Comparison of ENCODE assay signal across 8 cellular contexts in genomic region chr19:18291019-18291524, GRCh38. TPM values are rescaled to one million over a fixed set of nuclear protein-coding genes. Genes with fewer than 3 reads are reported as not detected.
DNase-seq lines count a peak whose midpoint lies in the region; ATAC-seq and TF ChIP-seq lines count a peak whose summit lies in the region.

No MANE protein-coding gene starts in this region.

- no CpG with 5 or more reads among the region's 21 CpGs for WGBS in iPS DF 6.9 (ENCODE audit: insufficient coverage, insufficient read length)

- H3K27ac ChIP-seq in VCaP, result peak overlapping the region; percentile 96
- no peak overlapping the region for H3K27ac ChIP-seq in iPS DF 6.9 (ENCODE audit: low read length)
- H3K27ac ChIP-seq in subcutaneous abdominal adipose tissue (ENCODE audit: low read depth, low read length), result peak overlapping the region; percentile 95

- peaks cover 11% of the 10 kb centered on the region for H3K36me3 Mint-ChIP-seq in activated CD4-positive, alpha-beta T cell treated with anti-CD3 and anti-CD28 coated beads for 36 hours (ENCODE audit: low read depth)

- no peak for TF ChIP-seq CTCF in VCaP (conservative IDR thresholded peaks at IDR 0.05)

- no peaks in the 10 kb centered on the region for H3K27me3 Mint-ChIP-seq in activated CD4-positive, alpha-beta T cell treated with anti-CD3 and anti-CD28 coated beads for 36 hours

- CTCF ChIA-PET in activated CD4-positive, alpha-beta T cell treated with anti-CD3 and anti-CD28 coated beads for 36 hours (lab: Charles Lee), result interaction anchor here (0.7 to 2.2 kb wide), 5 partner anchors 12 to 32 kb away, joined by 3 to 11 read pairs (median 4); partner anchors contain the start of gene LSM4

- H3K4me1 ChIP-seq in iPS DF 6.9 (ENCODE audit: control insufficient read depth, insufficient read depth, low read length) (peaks cover 12% of the 10 kb centered on the region), subcutaneous abdominal adipose tissue (ENCODE audit: control insufficient read depth in 5 of 5, insufficient read depth in 5 of 5, low read length in 5 of 5) (peaks cover 2 to 42% (median 32%) of the 10 kb centered on the region in 5 donors)

- H3K9me3 ChIP-seq in iPS DF 6.9 (ENCODE audit: control insufficient read depth, insufficient read depth, low read length) (no peaks in the 10 kb centered on the region), subcutaneous abdominal adipose tissue (ENCODE audit: control insufficient read depth in 5 of 5, low read length in 5 of 5) (no peaks in the 10 kb centered on the region)

- H3K27ac Mint-ChIP-seq in activated CD4-positive, alpha-beta T cell treated with anti-CD3 and anti-CD28 coated beads for 36 hours, result peak overlapping the region; percentile 99

- peak overlapping the region; percentile 56; the same call in 1 of the 2 replicates for H3K4me3 ChIP-seq in iPS DF 6.9 (ENCODE audit: low read length)
- H3K4me3 ChIP-seq in subcutaneous abdominal adipose tissue (ENCODE audit: low read depth in 1 of 5, low read length in 5 of 5), result peak overlapping the region in 4 of 5 donors; percentile 83 to 85 (median 84)

- H3K36me3 ChIP-seq in iPS DF 6.9 (ENCODE audit: control insufficient read depth, insufficient read depth, low read length) (no peaks in the 10 kb centered on the region), subcutaneous abdominal adipose tissue (ENCODE audit: control insufficient read depth in 5 of 5, insufficient read depth in 5 of 5, low read length in 5 of 5) (no peaks in the 10 kb centered on the region)

- peak; percentile 1 for ATAC-seq in activated CD4-positive, alpha-beta T cell treated with anti-CD3 and anti-CD28 coated beads for 36 hours
- ATAC-seq in GM21360 (IDR thresholded peaks at IDR 0.05; ENCODE audit: unreplicated experiment), result no peak

- peaks cover 3% of the 10 kb centered on the region for H3K9me3 Mint-ChIP-seq in activated CD4-positive, alpha-beta T cell treated with anti-CD3 and anti-CD28 coated beads for 36 hours (ENCODE audit: low read depth)

- POLR2A ChIA-PET in activated CD4-positive, alpha-beta T cell treated with anti-CD3 and anti-CD28 coated beads for 36 hours (lab: Charles Lee), result interaction anchor here (0.8 to 6.5 kb wide), 5 partner anchors 11 to 298 kb away, joined by 3 to 291 read pairs (median 3); partner anchors contain the start of gene JUND

- H3K27me3 ChIP-seq in iPS DF 6.9 (ENCODE audit: control insufficient read depth, insufficient read depth, low read length) (no peaks in the 10 kb centered on the region), subcutaneous abdominal adipose tissue (ENCODE audit: control insufficient read depth in 5 of 5, insufficient read depth in 4 of 5, low read length in 5 of 5) (no peaks in the 10 kb centered on the region)

- H3K4me3 Mint-ChIP-seq in activated CD4-positive, alpha-beta T cell treated with anti-CD3 and anti-CD28 coated beads for 36 hours, result peak overlapping the region; percentile 87

- DNase-seq in activated CD4-positive, alpha-beta T cell treated with anti-CD3 and anti-CD28 coated beads for 36 hours, result no peak
- DNase-seq in activated CD4-positive, alpha-beta T cell treated with anti-CD3 and anti-CD28 coated beads, Interleukin-2, amount 50 U/mL, for 4 hours, result no peak
- DNase-seq in iPS DF 6.9 (ENCODE audit: low read depth, low spot score) (no peak), DMS 273 (lab: John Stamatoyannopoulos, UW; ENCODE audit: unreplicated experiment) (no peak), mesenteric fat pad (ENCODE audit: low spot score) (no peak)

- intact Hi-C loops in activated CD4-positive, alpha-beta T cell treated with anti-CD3 and anti-CD28 coated beads for 36 hours (cut with DNase I, micrococcal nuclease), result loop anchor here in 1 of 2 experiments (5.0 kb wide), 4 partner anchors 126 to 741 kb away; partner anchors contain the start of genes ARMC6, SSBP4 and SUGP2

- peak overlapping the region in 3 of 5 donors; percentile 26 to 56 (median 43) for H3K9ac ChIP-seq in subcutaneous abdominal adipose tissue (ENCODE audit: low read length in 5 of 5)

- peaks cover 70% of the 10 kb centered on the region for H3K4me1 Mint-ChIP-seq in activated CD4-positive, alpha-beta T cell treated with anti-CD3 and anti-CD28 coated beads for 36 hours

RNA-seq across cellular contexts. Expression of gene JUND, which starts 9.7 kb away (rescaled TPM):
- total RNA-seq in activated CD4-positive, alpha-beta T cell treated with anti-CD3 and anti-CD28 coated beads for 36 hours, result 100 to 1,000 TPM; 254 to 311 TPM
- 320 TPM for total RNA-seq in mesenteric fat pad

RNA-seq across cellular contexts. Expression of gene IQCN, which starts 16.8 kb away (rescaled TPM):
- under 1 TPM; 0.40 to 0.43 TPM for total RNA-seq in activated CD4-positive, alpha-beta T cell treated with anti-CD3 and anti-CD28 coated beads for 36 hours
- total RNA-seq in mesenteric fat pad, result 2.8 TPM

RNA-seq across cellular contexts. Expression of gene LSM4, which starts 31.8 kb away (rescaled TPM):
- total RNA-seq in activated CD4-positive, alpha-beta T cell treated with anti-CD3 and anti-CD28 coated beads for 36 hours, result 100 to 1,000 TPM; 269 to 370 TPM
- 68.4 TPM for total RNA-seq in mesenteric fat pad

RNA-seq across cellular contexts. Expression of gene PGPEP1, which starts 49.3 kb away (rescaled TPM):
- 10 to 100 TPM; 20.0 to 20.9 TPM for total RNA-seq in activated CD4-positive, alpha-beta T cell treated with anti-CD3 and anti-CD28 coated beads for 36 hours
- total RNA-seq in mesenteric fat pad, result 48.7 TPM
